ENCODE assay signal across 10 cellular contexts in the genomic region with DNA sequence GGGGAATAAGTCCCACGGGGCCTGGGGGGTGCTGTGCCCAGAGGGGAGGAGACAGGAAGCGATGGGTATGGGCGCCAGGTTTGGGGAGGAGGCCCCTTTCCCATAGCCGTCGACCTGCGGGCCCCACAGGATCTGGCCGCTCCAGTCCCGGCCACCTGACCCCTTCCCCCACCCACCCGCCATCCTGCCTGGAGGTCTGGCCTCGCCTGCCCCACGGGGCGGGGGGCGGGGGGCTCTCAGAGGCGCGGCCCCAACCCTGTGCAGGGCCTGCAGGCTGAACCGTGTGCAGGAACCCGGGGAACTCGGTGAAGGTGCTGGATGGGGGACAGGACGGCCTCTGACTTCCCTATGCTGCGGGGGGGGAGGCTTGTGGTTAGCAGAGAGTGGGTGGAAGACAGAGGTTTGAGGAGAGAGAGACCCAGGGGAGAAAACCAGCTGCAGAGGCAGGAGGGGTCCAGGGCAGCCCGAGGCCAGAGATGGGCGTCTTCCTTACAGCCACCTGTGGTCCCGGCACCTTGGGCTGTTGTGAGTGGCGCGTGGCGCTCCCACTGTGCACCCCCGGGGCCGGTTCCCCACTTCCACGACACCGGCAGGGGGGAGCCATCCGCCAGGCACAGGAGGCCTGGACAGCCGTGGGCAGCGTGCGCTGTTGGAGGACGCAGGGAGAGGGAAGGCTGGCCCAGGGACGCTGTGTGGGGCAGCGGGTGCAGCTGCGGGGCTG. TPM values are rescaled to one million over a fixed set of nuclear protein-coding genes. Genes with fewer than 3 reads are reported as not detected.
DNase-seq lines count a peak whose midpoint lies in the region; ATAC-seq and TF ChIP-seq lines count a peak whose summit lies in the region.
"Had no signal": no experiment of that assay in that cellular context is flagged by ENCODE, and none has a peak within 500 bp of the region (broad histone marks: within the 10 kb centered on the region; RNA-seq: fewer than 3 reads in every experiment).

No MANE protein-coding gene starts in this region.

- intact Hi-C loops in PC-3 (cut with micrococcal nuclease) (loop anchor here (2.0 kb wide), 1 partner anchor 92 kb away; the partner anchor contains the start of gene C1orf159), sigmoid colon (cut with DNase I) (loop anchor here (5.0 kb wide), 1 partner anchor 52 kb away; no protein-coding TSS in a partner anchor), uterus (cut with DNase I; ENCODE audit: low total_unique reads) (no loop called here)

- no peak for TF ChIP-seq EP300 in sigmoid colon (IDR thresholded peaks at IDR 0.05)

- H3K27ac ChIP-seq in PC-3 (ENCODE audit: low read length) (peak overlapping the region; percentile 31; the same call in 1 of the 2 replicates), sigmoid colon (peak overlapping the region in 1 of 4 donors; percentile 40), uterus (no peak overlapping the region)

- H3K27me3 Mint-ChIP-seq in activated naive CD8-positive, alpha-beta T cell treated with anti-CD3 and anti-CD28 coated beads, Interleukin-2, amount 50 U/mL, for 24 hours: peaks cover 2% of the 10 kb centered on the region

- CTCF ChIA-PET in PC-3 (lab: Charles Lee): no interaction called here

- peak overlapping the region; percentile 90 for H3K27ac Mint-ChIP-seq in activated naive CD8-positive, alpha-beta T cell treated with anti-CD3 and anti-CD28 coated beads, Interleukin-2, amount 50 U/mL, for 24 hours

- no TSS peak for BruUV-seq in PC-3 (replicated peaks; lab: Mats Ljungman, UMichigan)

- 35 to 44% methylated on average over 38 of the region's 38 CpGs for WGBS in sigmoid colon, 2 donors

- peaks cover 7% of the 10 kb centered on the region for H3K36me3 Mint-ChIP-seq in activated naive CD8-positive, alpha-beta T cell treated with anti-CD3 and anti-CD28 coated beads, Interleukin-2, amount 50 U/mL, for 24 hours (ENCODE audit: low read depth)

- H3K4me1 Mint-ChIP-seq in activated naive CD8-positive, alpha-beta T cell treated with anti-CD3 and anti-CD28 coated beads, Interleukin-2, amount 50 U/mL, for 24 hours: peaks cover 24% of the 10 kb centered on the region

- peaks cover 25% of the 10 kb centered on the region for H3K4me1 ChIP-seq in PC-3 (ENCODE audit: insufficient read depth, low read length)
- H3K4me1 ChIP-seq in sigmoid colon: peaks cover 0 to 29% (median 29%) of the 10 kb centered on the region in 4 donors
- H3K4me1 ChIP-seq in uterus: peaks cover 0 to 19% of the 10 kb centered on the region in 2 donors

- ATAC-seq in PC-3 (no peak), GM21825 (IDR thresholded peaks at IDR 0.05; ENCODE audit: unreplicated experiment) (no peak)
- ATAC-seq in activated naive CD8-positive, alpha-beta T cell treated with anti-CD3 and anti-CD28 coated beads, Interleukin-2, amount 50 U/mL, for 24 hours: peak; percentile 2

- TF ChIP-seq POLR2A in sigmoid colon (IDR thresholded peaks at IDR 0.05) (no peak), uterus (IDR thresholded peaks at IDR 0.05) (no peak)

- H3K9me2 ChIP-seq in PC-3 (replicated peaks; ENCODE audit: low read length): no peaks in the 10 kb centered on the region

- no peaks in the 10 kb centered on the region for H3K36me3 ChIP-seq in PC-3 (ENCODE audit: low read depth, low read length)
- no peaks in the 10 kb centered on the region for H3K36me3 ChIP-seq in sigmoid colon
- H3K36me3 ChIP-seq in uterus: no peaks in the 10 kb centered on the region

- H3K4me2 ChIP-seq in PC-3 (ENCODE audit: low read length): peak overlapping the region; percentile 84

- 0 out of 2 replicates have a peak overlapping the region, but pooled peaks have one; percentile 11 for H3K9ac ChIP-seq in PC-3 (ENCODE audit: low read length)

- H3K4me3 ChIP-seq in PC-3 (ENCODE audit: low read length) (peak overlapping the region; percentile 60; the same call in 1 of the 2 replicates), sigmoid colon (peak overlapping the region in 3 of 4 donors; percentile 36 to 41 (median 37)), uterus (no peak overlapping the region)
- H3K4me3 ChIP-seq: lung had no signal

- H2AFZ ChIP-seq in PC-3 (ENCODE audit: low read length): peak overlapping the region; percentile 72

- peaks cover 12% of the 10 kb centered on the region for H3K79me2 ChIP-seq in PC-3 (ENCODE audit: low read length)

- peak overlapping the region; percentile 80 for H3K4me3 Mint-ChIP-seq in activated naive CD8-positive, alpha-beta T cell treated with anti-CD3 and anti-CD28 coated beads, Interleukin-2, amount 50 U/mL, for 24 hours

- POLR2A ChIA-PET in PC-3 (lab: Charles Lee; ENCODE audit: unreplicated experiment): interaction anchor here (0.7 kb wide), 3 partner anchors 29 to 93 kb away, joined by 3 to 7 read pairs (median 6); partner anchors contain the start of gene C1orf159

- H3F3A ChIP-seq in PC-3 (ENCODE audit: low read length, unreplicated experiment): no peaks in the 10 kb centered on the region

- no peaks in the 10 kb centered on the region for H3K27me3 ChIP-seq in PC-3 (ENCODE audit: low read length)
- peaks cover 4 to 36% (median 20%) of the 10 kb centered on the region in 3 donors for H3K27me3 ChIP-seq in sigmoid colon
- peaks cover 0 to 4% of the 10 kb centered on the region in 2 donors for H3K27me3 ChIP-seq in uterus

- no peak for TF ChIP-seq CTCF in PC-3 (conservative IDR thresholded peaks at IDR 0.05; ENCODE audit: low read depth, low read length)
- TF ChIP-seq CTCF in sigmoid colon (IDR thresholded peaks at IDR 0.05): no peak
- TF ChIP-seq CTCF in uterus (IDR thresholded peaks at IDR 0.05): no peak

- DNase-seq in GF-D8 (lab: John Stamatoyannopoulos, UW): peak; percentile 66
- DNase-seq in PC-3: no peak
- DNase-seq in activated naive CD8-positive, alpha-beta T cell treated with anti-CD3 and anti-CD28 coated beads, Interleukin-2, amount 50 U/mL, for 24 hours: peak; percentile 59
- no peak for DNase-seq in sigmoid colon
- DNase-seq in NCI-H2107 (lab: John Stamatoyannopoulos, UW): no peak
- DNase-seq in uterus: no peak
- DNase-seq in DMS114 treated with DMSO at 0.1 percent for 48 hours (lab: John Stamatoyannopoulos, UW; ENCODE audit: unreplicated experiment): no peak
- DNase-seq: NCI-H1105 treated with DMSO at 0.1 percent for 48 hours had no signal

- H3K9me3 Mint-ChIP-seq in activated naive CD8-positive, alpha-beta T cell treated with anti-CD3 and anti-CD28 coated beads, Interleukin-2, amount 50 U/mL, for 24 hours: no peaks in the 10 kb centered on the region

- H3K9me3 ChIP-seq in PC-3 (ENCODE audit: low read length): no peaks in the 10 kb centered on the region
- no peaks in the 10 kb centered on the region for H3K9me3 ChIP-seq in sigmoid colon
- no peaks in the 10 kb centered on the region for H3K9me3 ChIP-seq in uterus

- no peaks in the 10 kb centered on the region for H4K20me1 ChIP-seq in PC-3 (ENCODE audit: low read length)

RNA-seq across cellular contexts. Expression of gene TNFRSF18, which starts 2.5 kb away (rescaled TPM):
- total RNA-seq in PC-3 (2014; rRNA removed) (87.2 and 120 TPM in 2 replicates), sigmoid colon (under 1 TPM in 1 of 4 donors, not detected in 3; 0.71 TPM), uterus (1 to 10 TPM in 1 of 4 donors, under 1 TPM in 1, not detected in 2; 0.37 to 2.6 TPM)
- polyA plus RNA-seq in sigmoid colon: 1 to 10 TPM in 2 of 3 donors, not detected in 1; 1.2 to 3.9 TPM

RNA-seq across cellular contexts. Expression of gene TNFRSF4, which starts 5.1 kb away (rescaled TPM):
- total RNA-seq in PC-3 (2014; rRNA removed): 0.11 and 0.17 TPM in 2 replicates
- total RNA-seq in sigmoid colon: 1 to 10 TPM in 1 of 4 donors, under 1 TPM in 1, not detected in 2; 0.95 to 1.8 TPM
- 1 to 10 TPM; 1.2 to 8.6 (median 1.2) TPM for polyA plus RNA-seq in sigmoid colon
- 1 to 10 TPM in 2 of 4 donors, not detected in 2; 1.3 to 1.5 TPM for total RNA-seq in uterus

RNA-seq across cellular contexts. Expression of gene SDF4, which starts 22.9 kb away (rescaled TPM):
- total RNA-seq in PC-3 (2014; rRNA removed) (254 and 317 TPM in 2 replicates), sigmoid colon (10 to 100 TPM; 73.4 to 95.6 (median 81.9) TPM), uterus (100 to 1,000 TPM in 1 of 4 donors, 10 to 100 TPM in 3; 29.7 to 105 (median 50.3) TPM)
- 100 to 1,000 TPM in 1 of 3 donors, 10 to 100 TPM in 2; 33.0 to 181 (median 40.2) TPM for polyA plus RNA-seq in sigmoid colon

RNA-seq across cellular contexts. Expression of gene B3GALT6, which starts 23.2 kb away (rescaled TPM):
- total RNA-seq in PC-3 (2014; rRNA removed) (74.0 and 92.2 TPM in 2 replicates), sigmoid colon (10 to 100 TPM in 2 of 4 donors, 1 to 10 TPM in 2; 8.6 to 12.5 (median 10.3) TPM), uterus (10 to 100 TPM in 3 of 4 donors, 1 to 10 TPM in 1; 1.8 to 23.5 (median 17.6) TPM)
- polyA plus RNA-seq in sigmoid colon: 1 to 10 TPM; 1.8 to 9.6 (median 2.5) TPM

RNA-seq across cellular contexts. Expression of gene TTLL10, which starts 35.2 kb away (rescaled TPM):
- total RNA-seq in PC-3 (2014; rRNA removed) (0.36 and 0.46 TPM in 2 replicates), sigmoid colon (not detected), uterus (under 1 TPM in 2 of 4 donors, not detected in 2; 0.35 to 0.51 TPM)
- polyA plus RNA-seq in sigmoid colon: under 1 TPM; 0.46 to 0.70 (median 0.60) TPM

Comparison
In these comparisons a context has a peak if more than half of its experiments do, and no peak if none do; other contexts are left out.
1. DNase-seq: peak in GF-D8 (single experiment) and activated naive CD8-positive, alpha-beta T cell treated with anti-CD3 and anti-CD28 coated beads, Interleukin-2, amount 50 U/mL, for 24 hours (single experiment); none in PC-3 (single experiment), sigmoid colon (single experiment), NCI-H2107 (single experiment), uterus (0 of 2) and DMS114 treated with DMSO at 0.1 percent for 48 hours (single experiment).
2. H3K4me3 ChIP-seq: peak in PC-3 (single experiment) and sigmoid colon (3 of 4); none in uterus (0 of 2).
3. RNA of gene TNFRSF18, which starts 2.5 kb away (total RNA-seq): 87.2 to 120 TPM in PC-3; 0.37 to 2.6 TPM in uterus and 0.71 TPM in sigmoid colon; every median in the first group is over 10 times any median in the second.